In the genomic region with DNA sequence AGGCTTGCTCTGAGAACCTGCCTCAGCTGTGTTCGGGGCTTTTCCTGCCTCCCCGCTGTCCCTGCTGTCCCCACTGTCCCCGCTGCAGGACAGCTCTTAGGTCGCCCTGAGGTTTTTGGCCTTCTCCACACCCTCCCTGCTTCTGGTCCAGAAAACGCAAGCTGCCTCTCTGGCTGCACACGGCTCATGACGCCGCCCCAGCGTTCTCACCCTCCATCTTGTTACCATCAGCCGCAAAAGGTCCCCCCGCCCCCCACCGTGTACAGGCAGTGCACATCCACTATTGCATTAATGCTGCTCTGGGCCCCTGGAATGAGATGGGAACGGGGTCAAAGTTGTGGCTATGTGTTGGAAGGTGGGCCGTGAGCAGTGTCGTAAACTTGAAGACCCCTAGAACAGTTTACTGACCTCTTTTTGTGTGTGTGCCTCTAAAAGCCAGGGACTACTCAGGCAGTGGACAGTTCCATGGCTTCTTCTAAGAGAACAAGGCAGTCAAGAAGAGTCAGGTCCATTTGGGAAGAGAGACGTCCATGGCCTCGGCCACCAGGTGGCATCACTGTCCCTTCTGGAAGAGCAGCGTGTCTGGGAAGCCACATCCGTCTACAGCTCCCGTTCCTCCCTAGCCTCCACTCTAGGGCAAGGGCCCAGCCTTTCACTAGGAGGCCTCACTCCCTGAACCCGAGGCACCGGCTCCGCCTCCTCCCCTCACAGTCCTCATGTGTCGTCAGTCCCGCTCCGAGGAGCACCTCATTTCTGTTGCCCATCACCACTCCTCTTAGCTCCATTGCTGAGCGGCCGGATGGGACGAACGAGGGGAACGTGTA, we compare ENCODE assay signal across 1 cellular context.
TF ChIP-seq lines count a peak whose summit lies in the region.

No MANE protein-coding gene starts in this region.

TF ChIP-seq in K562, 482 proteins besides CTCF, POLR2A, EP300 and RAD21 (continued from another document and continues in another):
- TF ChIP-seq, protein P1, sequence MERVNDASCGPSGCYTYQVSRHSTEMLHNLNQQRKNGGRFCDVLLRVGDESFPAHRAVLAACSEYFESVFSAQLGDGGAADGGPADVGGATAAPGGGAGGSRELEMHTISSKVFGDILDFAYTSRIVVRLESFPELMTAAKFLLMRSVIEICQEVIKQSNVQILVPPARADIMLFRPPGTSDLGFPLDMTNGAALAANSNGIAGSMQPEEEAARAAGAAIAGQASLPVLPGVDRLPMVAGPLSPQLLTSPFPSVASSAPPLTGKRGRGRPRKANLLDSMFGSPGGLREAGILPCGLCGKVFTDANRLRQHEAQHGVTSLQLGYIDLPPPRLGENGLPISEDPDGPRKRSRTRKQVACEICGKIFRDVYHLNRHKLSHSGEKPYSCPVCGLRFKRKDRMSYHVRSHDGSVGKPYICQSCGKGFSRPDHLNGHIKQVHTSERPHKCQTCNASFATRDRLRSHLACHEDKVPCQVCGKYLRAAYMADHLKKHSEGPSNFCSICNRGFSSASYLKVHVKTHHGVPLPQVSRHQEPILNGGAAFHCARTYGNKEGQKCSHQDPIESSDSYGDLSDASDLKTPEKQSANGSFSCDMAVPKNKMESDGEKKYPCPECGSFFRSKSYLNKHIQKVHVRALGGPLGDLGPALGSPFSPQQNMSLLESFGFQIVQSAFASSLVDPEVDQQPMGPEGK (CRISPR knock-in tag; IDR thresholded peaks at IDR 0.05; ENCODE audit: borderline replicate concordance): no peak
- peak; percentile 99 for TF ChIP-seq SMC3 (conservative IDR thresholded peaks at IDR 0.05; ENCODE audit: insufficient read depth, low read depth, low read length)
- TF ChIP-seq, protein P2, sequence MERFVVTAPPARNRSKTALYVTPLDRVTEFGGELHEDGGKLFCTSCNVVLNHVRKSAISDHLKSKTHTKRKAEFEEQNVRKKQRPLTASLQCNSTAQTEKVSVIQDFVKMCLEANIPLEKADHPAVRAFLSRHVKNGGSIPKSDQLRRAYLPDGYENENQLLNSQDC (CRISPR knock-in tag; IDR thresholded peaks at IDR 0.05): no peak
- no peak for TF ChIP-seq ZNF431 (CRISPR knock-in tag; IDR thresholded peaks at IDR 0.05)
- no peak for TF ChIP-seq FUS (optimal IDR thresholded peaks at IDR 0.05; ENCODE audit: low read depth, low read length)
- no peak for TF ChIP-seq RBM17 (IDR thresholded peaks at IDR 0.05; ENCODE audit: borderline replicate concordance, low read depth, low read length)
- TF ChIP-seq, protein P3, sequence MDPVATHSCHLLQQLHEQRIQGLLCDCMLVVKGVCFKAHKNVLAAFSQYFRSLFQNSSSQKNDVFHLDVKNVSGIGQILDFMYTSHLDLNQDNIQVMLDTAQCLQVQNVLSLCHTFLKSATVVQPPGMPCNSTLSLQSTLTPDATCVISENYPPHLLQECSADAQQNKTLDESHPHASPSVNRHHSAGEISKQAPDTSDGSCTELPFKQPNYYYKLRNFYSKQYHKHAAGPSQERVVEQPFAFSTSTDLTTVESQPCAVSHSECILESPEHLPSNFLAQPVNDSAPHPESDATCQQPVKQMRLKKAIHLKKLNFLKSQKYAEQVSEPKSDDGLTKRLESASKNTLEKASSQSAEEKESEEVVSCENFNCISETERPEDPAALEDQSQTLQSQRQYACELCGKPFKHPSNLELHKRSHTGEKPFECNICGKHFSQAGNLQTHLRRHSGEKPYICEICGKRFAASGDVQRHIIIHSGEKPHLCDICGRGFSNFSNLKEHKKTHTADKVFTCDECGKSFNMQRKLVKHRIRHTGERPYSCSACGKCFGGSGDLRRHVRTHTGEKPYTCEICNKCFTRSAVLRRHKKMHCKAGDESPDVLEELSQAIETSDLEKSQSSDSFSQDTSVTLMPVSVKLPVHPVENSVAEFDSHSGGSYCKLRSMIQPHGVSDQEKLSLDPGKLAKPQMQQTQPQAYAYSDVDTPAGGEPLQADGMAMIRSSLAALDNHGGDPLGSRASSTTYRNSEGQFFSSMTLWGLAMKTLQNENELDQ (CRISPR knock-in tag; IDR thresholded peaks at IDR 0.05; ENCODE audit: borderline replicate concordance): no peak
- no peak for TF ChIP-seq PML (IDR thresholded peaks at IDR 0.05; ENCODE audit: low read length)
- no peak for TF ChIP-seq NELFE (IDR thresholded peaks at IDR 0.05; ENCODE audit: insufficient read depth, insufficient read length)
- TF ChIP-seq, protein P4, sequence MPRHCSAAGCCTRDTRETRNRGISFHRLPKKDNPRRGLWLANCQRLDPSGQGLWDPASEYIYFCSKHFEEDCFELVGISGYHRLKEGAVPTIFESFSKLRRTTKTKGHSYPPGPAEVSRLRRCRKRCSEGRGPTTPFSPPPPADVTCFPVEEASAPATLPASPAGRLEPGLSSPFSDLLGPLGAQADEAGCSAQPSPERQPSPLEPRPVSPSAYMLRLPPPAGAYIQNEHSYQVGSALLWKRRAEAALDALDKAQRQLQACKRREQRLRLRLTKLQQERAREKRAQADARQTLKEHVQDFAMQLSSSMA (CRISPR knock-in tag; IDR thresholded peaks at IDR 0.05): no peak
- TF ChIP-seq JUND (IDR thresholded peaks at IDR 0.05; ENCODE audit: borderline replicate concordance, low read depth, low read length): peak; percentile 81
- TF ChIP-seq JUND (tag; IDR thresholded peaks at IDR 0.05; ENCODE audit: borderline replicate concordance, low read depth, low read length): peak; percentile 49; the same call in 1 of the 3 replicates
- TF ChIP-seq KDM2B (CRISPR knock-in tag; IDR thresholded peaks at IDR 0.05): 0 out of 2 replicates have a peak, but pooled peaks have one; percentile 34
- TF ChIP-seq, protein P5, sequence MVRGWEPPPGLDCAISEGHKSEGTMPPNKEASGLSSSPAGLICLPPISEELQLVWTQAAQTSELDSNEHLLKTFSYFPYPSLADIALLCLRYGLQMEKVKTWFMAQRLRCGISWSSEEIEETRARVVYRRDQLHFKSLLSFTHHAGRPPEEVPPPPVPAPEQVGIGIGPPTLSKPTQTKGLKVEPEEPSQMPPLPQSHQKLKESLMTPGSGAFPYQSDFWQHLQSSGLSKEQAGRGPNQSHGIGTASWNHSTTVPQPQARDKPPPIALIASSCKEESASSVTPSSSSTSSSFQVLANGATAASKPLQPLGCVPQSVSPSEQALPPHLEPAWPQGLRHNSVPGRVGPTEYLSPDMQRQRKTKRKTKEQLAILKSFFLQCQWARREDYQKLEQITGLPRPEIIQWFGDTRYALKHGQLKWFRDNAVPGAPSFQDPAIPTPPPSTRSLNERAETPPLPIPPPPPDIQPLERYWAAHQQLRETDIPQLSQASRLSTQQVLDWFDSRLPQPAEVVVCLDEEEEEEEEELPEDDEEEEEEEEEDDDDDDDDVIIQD (CRISPR knock-in tag; IDR thresholded peaks at IDR 0.05): no peak
- TF ChIP-seq, protein P6, sequence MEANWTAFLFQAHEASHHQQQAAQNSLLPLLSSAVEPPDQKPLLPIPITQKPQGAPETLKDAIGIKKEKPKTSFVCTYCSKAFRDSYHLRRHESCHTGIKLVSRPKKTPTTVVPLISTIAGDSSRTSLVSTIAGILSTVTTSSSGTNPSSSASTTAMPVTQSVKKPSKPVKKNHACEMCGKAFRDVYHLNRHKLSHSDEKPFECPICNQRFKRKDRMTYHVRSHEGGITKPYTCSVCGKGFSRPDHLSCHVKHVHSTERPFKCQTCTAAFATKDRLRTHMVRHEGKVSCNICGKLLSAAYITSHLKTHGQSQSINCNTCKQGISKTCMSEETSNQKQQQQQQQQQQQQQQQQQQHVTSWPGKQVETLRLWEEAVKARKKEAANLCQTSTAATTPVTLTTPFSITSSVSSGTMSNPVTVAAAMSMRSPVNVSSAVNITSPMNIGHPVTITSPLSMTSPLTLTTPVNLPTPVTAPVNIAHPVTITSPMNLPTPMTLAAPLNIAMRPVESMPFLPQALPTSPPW (CRISPR knock-in tag; IDR thresholded peaks at IDR 0.05): no peak
- TF ChIP-seq GABPB1 (CRISPR knock-in tag; IDR thresholded peaks at IDR 0.05): peak; percentile 64; the same call in 1 of the 2 replicates
- no peak for TF ChIP-seq EZH2 (IDR thresholded peaks at IDR 0.05; ENCODE audit: borderline replicate concordance, low read depth, low read length)
- TF ChIP-seq, protein P7, sequence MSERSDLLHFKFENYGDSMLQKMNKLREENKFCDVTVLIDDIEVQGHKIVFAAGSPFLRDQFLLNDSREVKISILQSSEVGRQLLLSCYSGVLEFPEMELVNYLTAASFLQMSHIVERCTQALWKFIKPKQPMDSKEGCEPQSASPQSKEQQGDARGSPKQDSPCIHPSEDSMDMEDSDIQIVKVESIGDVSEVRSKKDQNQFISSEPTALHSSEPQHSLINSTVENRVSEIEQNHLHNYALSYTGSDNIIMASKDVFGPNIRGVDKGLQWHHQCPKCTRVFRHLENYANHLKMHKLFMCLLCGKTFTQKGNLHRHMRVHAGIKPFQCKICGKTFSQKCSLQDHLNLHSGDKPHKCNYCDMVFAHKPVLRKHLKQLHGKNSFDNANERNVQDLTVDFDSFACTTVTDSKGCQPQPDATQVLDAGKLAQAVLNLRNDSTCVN (CRISPR knock-in tag; IDR thresholded peaks at IDR 0.05): no peak
- peak; percentile 78 for TF ChIP-seq ZNF24 (IDR thresholded peaks at IDR 0.05)
- TF ChIP-seq CHD2 (IDR thresholded peaks at IDR 0.05; ENCODE audit: low read depth, low read length): no peak
- no peak for TF ChIP-seq ZNF133 (CRISPR knock-in tag; IDR thresholded peaks at IDR 0.05)
- no peak for TF ChIP-seq RBM22 (IDR thresholded peaks at IDR 0.05; ENCODE audit: low read depth, low read length, poor library complexity, severe bottlenecking)
- peak; percentile 15; the same call in 1 of the 2 replicates for TF ChIP-seq NFIC (IDR thresholded peaks at IDR 0.05)
- TF ChIP-seq BCOR (IDR thresholded peaks at IDR 0.05): no peak; the same call in 1 of the 2 replicates
- TF ChIP-seq CHD4 (IDR thresholded peaks at IDR 0.05; ENCODE audit: insufficient read depth, insufficient replicate concordance, low read depth, low read length, poor library complexity, severe bottlenecking): no peak
- peak; percentile 58; the same call in 1 of the 2 replicates for TF ChIP-seq ESRRA (IDR thresholded peaks at IDR 0.05; ENCODE audit: borderline replicate concordance, low read depth)
- TF ChIP-seq, protein P8, sequence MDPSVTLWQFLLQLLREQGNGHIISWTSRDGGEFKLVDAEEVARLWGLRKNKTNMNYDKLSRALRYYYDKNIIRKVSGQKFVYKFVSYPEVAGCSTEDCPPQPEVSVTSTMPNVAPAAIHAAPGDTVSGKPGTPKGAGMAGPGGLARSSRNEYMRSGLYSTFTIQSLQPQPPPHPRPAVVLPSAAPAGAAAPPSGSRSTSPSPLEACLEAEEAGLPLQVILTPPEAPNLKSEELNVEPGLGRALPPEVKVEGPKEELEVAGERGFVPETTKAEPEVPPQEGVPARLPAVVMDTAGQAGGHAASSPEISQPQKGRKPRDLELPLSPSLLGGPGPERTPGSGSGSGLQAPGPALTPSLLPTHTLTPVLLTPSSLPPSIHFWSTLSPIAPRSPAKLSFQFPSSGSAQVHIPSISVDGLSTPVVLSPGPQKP (CRISPR knock-in tag; IDR thresholded peaks at IDR 0.05): no peak
- TF ChIP-seq ZNF311 (CRISPR knock-in tag; IDR thresholded peaks at IDR 0.05): no peak
- TF ChIP-seq, protein P9, sequence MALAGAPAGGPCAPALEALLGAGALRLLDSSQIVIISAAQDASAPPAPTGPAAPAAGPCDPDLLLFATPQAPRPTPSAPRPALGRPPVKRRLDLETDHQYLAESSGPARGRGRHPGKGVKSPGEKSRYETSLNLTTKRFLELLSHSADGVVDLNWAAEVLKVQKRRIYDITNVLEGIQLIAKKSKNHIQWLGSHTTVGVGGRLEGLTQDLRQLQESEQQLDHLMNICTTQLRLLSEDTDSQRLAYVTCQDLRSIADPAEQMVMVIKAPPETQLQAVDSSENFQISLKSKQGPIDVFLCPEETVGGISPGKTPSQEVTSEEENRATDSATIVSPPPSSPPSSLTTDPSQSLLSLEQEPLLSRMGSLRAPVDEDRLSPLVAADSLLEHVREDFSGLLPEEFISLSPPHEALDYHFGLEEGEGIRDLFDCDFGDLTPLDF (CRISPR knock-in tag; IDR thresholded peaks at IDR 0.05): no peak
- TF ChIP-seq ILK (tag; IDR thresholded peaks at IDR 0.05; ENCODE audit: borderline replicate concordance, low read depth): no peak
- TF ChIP-seq ETV1 (tag; conservative IDR thresholded peaks at IDR 0.05; ENCODE audit: low read depth): peak; percentile 80
- TF ChIP-seq IRF2 (CRISPR knock-in tag; IDR thresholded peaks at IDR 0.05): no peak
- TF ChIP-seq ZNF699 (CRISPR knock-in tag; IDR thresholded peaks at IDR 0.05; ENCODE audit: insufficient replicate concordance): no peak
- no peak for TF ChIP-seq NCOR1 (IDR thresholded peaks at IDR 0.05)
- no peak for TF ChIP-seq GABPB2 (CRISPR knock-in tag; conservative IDR thresholded peaks at IDR 0.05)
- no peak for TF ChIP-seq HNRNPLL (IDR thresholded peaks at IDR 0.05; ENCODE audit: low read depth, low read length, poor library complexity, severe bottlenecking)
- TF ChIP-seq SMARCB1 (IDR thresholded peaks at IDR 0.05; ENCODE audit: insufficient read length, low read depth): no peak
- no peak for TF ChIP-seq HEY1 (CRISPR knock-in tag; IDR thresholded peaks at IDR 0.05; ENCODE audit: borderline replicate concordance)
- TF ChIP-seq, protein P10, sequence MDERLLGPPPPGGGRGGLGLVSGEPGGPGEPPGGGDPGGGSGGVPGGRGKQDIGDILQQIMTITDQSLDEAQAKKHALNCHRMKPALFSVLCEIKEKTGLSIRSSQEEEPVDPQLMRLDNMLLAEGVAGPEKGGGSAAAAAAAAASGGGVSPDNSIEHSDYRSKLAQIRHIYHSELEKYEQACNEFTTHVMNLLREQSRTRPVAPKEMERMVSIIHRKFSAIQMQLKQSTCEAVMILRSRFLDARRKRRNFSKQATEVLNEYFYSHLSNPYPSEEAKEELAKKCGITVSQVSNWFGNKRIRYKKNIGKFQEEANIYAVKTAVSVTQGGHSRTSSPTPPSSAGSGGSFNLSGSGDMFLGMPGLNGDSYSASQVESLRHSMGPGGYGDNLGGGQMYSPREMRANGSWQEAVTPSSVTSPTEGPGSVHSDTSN (CRISPR knock-in tag; IDR thresholded peaks at IDR 0.05; ENCODE audit: low read depth): no peak
- TF ChIP-seq, protein P10 (tag; conservative IDR thresholded peaks at IDR 0.05; ENCODE audit: low read depth): no peak
- no peak for TF ChIP-seq ZNF175 (CRISPR knock-in tag; IDR thresholded peaks at IDR 0.05; ENCODE audit: low read depth)
- TF ChIP-seq MAFG (tag; conservative IDR thresholded peaks at IDR 0.05): no peak
- TF ChIP-seq TAF15 (IDR thresholded peaks at IDR 0.05; ENCODE audit: low read depth, low read length): no peak
